20 cellular contexts compared by ENCODE assay signal in the genomic region with DNA sequence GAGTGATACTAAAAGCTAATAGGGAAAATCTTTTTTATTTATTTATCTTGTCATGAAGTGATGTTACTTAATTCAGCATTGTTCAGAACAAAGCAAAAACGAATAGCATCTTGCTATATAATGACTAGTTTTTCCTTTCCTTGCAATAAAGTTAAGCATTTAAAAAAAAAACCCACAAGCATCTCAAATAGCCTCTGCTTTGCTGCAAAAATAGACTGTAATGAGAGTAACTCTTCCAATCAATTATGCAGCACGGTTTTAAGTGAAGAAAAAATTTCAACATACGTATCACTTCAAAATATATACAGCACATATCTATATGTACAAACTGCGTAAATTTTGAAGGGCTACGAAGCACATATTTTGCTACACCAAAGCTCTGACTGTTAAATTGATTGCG.
"Had no signal": no experiment of that assay in that cellular context is flagged by ENCODE, and none has a peak within 500 bp of the region (broad histone marks: within the 10 kb centered on the region; RNA-seq: fewer than 3 reads in every experiment).

No MANE protein-coding gene starts in this region.

- DNase-seq: activated CD4-positive, alpha-beta T cell treated with anti-CD3 and anti-CD28 coated beads for 4 hours; activated CD8-positive, alpha-beta memory T cell treated with anti-CD3 and anti-CD28 coated beads, Interleukin-2, amount 50 U/mL, for 4 hours; activated CD8-positive, alpha-beta T cell treated with anti-CD3 and anti-CD28 coated beads for 36 hours; activated gamma-delta T cell treated with Interleukin-2 at 50 U/mL for 16 hours; activated naive CD4-positive, alpha-beta T cell treated with anti-CD3 and anti-CD28 coated beads, Interleukin-2, amount 10 ng/mL, durations not matched to agents 7 days and 5 days; activated naive CD8-positive, alpha-beta T cell treated with anti-CD3 and anti-CD28 coated beads for 36 hours; activated T-cell treated with anti-CD3 and anti-CD28 coated beads, Interleukin-2, amount 50 U/mL, for 72 hours; brain microvascular endothelial cell; MM.1S; NCI-H1105; NCI-H1436; NCI-H2029 treated with DMSO at 0.1 percent for 48 hours; NCI-H524; PC-3; SIG-M5; SK-N-SH; T-helper 1 cell had no signal

- H3K27ac Mint-ChIP-seq: activated CD8-positive, alpha-beta T cell treated with anti-CD3 and anti-CD28 coated beads for 36 hours; activated naive CD4-positive, alpha-beta T cell treated with anti-CD3 and anti-CD28 coated beads, Interleukin-2, amount 10 ng/mL, durations not matched to agents 7 days and 5 days; activated naive CD8-positive, alpha-beta T cell treated with anti-CD3 and anti-CD28 coated beads for 36 hours; activated T-cell treated with anti-CD3 and anti-CD28 coated beads, Interleukin-2, amount 50 U/mL, for 72 hours; activated T-helper 2 cell treated with anti-CD3 and anti-CD28 coated beads, Interferon-gamma antibody, Interleukin-2, Interleukin-4, amounts not matched to agents 10 μg/mL and 5 μg/mL and 100 μg/mL, durations not matched to agents 14 hours and 24 hours and 36 hours had no signal

- H3K27me3 ChIP-seq: brain microvascular endothelial cell, cardiac muscle cell had no signal

- ATAC-seq: activated CD8-positive, alpha-beta T cell treated with anti-CD3 and anti-CD28 coated beads for 36 hours; activated T-cell treated with anti-CD3 and anti-CD28 coated beads, Interleukin-2, amount 50 U/mL, for 72 hours; PC-3 had no signal

- H3K27me3 Mint-ChIP-seq: activated CD8-positive, alpha-beta T cell treated with anti-CD3 and anti-CD28 coated beads for 36 hours; activated naive CD4-positive, alpha-beta T cell treated with anti-CD3 and anti-CD28 coated beads, Interleukin-2, amount 10 ng/mL, durations not matched to agents 7 days and 5 days; activated naive CD8-positive, alpha-beta T cell treated with anti-CD3 and anti-CD28 coated beads for 36 hours had no signal

- H3K4me3 Mint-ChIP-seq: activated CD8-positive, alpha-beta T cell treated with anti-CD3 and anti-CD28 coated beads for 36 hours; activated naive CD4-positive, alpha-beta T cell treated with anti-CD3 and anti-CD28 coated beads, Interleukin-2, amount 10 ng/mL, durations not matched to agents 7 days and 5 days; activated naive CD8-positive, alpha-beta T cell treated with anti-CD3 and anti-CD28 coated beads for 36 hours; activated T-cell treated with anti-CD3 and anti-CD28 coated beads, Interleukin-2, amount 50 U/mL, for 72 hours had no signal

- H3K36me3 ChIP-seq: brain microvascular endothelial cell, cardiac muscle cell had no signal

- H3K9me2 ChIP-seq: SK-N-SH had no signal

- H3K4me3 ChIP-seq: cardiac muscle cell had no signal

- H3K9me3 Mint-ChIP-seq: activated CD8-positive, alpha-beta T cell treated with anti-CD3 and anti-CD28 coated beads for 36 hours; activated naive CD4-positive, alpha-beta T cell treated with anti-CD3 and anti-CD28 coated beads, Interleukin-2, amount 10 ng/mL, durations not matched to agents 7 days and 5 days; activated naive CD8-positive, alpha-beta T cell treated with anti-CD3 and anti-CD28 coated beads for 36 hours; activated T-cell treated with anti-CD3 and anti-CD28 coated beads, Interleukin-2, amount 50 U/mL, for 72 hours; activated T-helper 2 cell treated with anti-CD3 and anti-CD28 coated beads, Interferon-gamma antibody, Interleukin-2, Interleukin-4, amounts not matched to agents 10 μg/mL and 5 μg/mL and 100 μg/mL, durations not matched to agents 14 hours and 24 hours and 36 hours had no signal

- H3K4me2 ChIP-seq: SK-N-SH had no signal

- H3K9ac ChIP-seq: SK-N-SH had no signal

- H3K36me3 Mint-ChIP-seq: activated naive CD4-positive, alpha-beta T cell treated with anti-CD3 and anti-CD28 coated beads, Interleukin-2, amount 10 ng/mL, durations not matched to agents 7 days and 5 days; activated naive CD8-positive, alpha-beta T cell treated with anti-CD3 and anti-CD28 coated beads for 36 hours had no signal

- H3K27ac ChIP-seq: brain microvascular endothelial cell, cardiac muscle cell, VCaP had no signal

- H3K9me3 ChIP-seq: SK-N-SH had no signal
